ENCODE assay signal across 13 cellular contexts in genomic region chr1:163875214-163875926, GRCh38.
DNase-seq lines count a peak whose midpoint lies in the region; FAIRE-seq and TF ChIP-seq lines count a peak whose summit lies in the region.
"Had no signal": no experiment of that assay in that cellular context is flagged by ENCODE, and none has a peak within 500 bp of the region (broad histone marks: within the 10 kb centered on the region; RNA-seq: fewer than 3 reads in every experiment).

No MANE protein-coding gene starts in this region.

- H3K4me1 ChIP-seq in endothelial cell of umbilical vein (ENCODE audit: control insufficient read depth, extremely low read depth, insufficient read depth, low read length) = peaks cover 24% of the 10 kb centered on the region
- no peaks in the 10 kb centered on the region for H3K4me1 ChIP-seq in ascending aorta
- H3K4me1 ChIP-seq: Caco-2 had no signal

- peak overlapping the region in 2 of 3 experiments; percentile 4 to 15 for H3K4me3 Mint-ChIP-seq in nephron
- H3K4me3 Mint-ChIP-seq: naive B cell had no signal

- peak overlapping the region; percentile 39 to 81 (median 67) for H3K27ac Mint-ChIP-seq in nephron
- H3K27ac Mint-ChIP-seq: naive B cell had no signal

- TF ChIP-seq CTCF in endothelial cell of umbilical vein (IDR thresholded peaks at IDR 0.05; ENCODE audit: extremely low read depth in 1 of 2, insufficient read depth in 1 of 2, low read depth in 1 of 2, low read length in 2 of 2) (no peak), nephron (IDR thresholded peaks at IDR 0.05; ENCODE audit: unreplicated experiment in 3 of 3) (no peak), ascending aorta (IDR thresholded peaks at IDR 0.05) (no peak)

- peaks cover 37% of the 10 kb centered on the region for H3K4me1 Mint-ChIP-seq in nephron
- H3K4me1 Mint-ChIP-seq: naive B cell had no signal

- FAIRE-seq in endothelial cell of umbilical vein (lab: Jason Lieb, UNC) = peak; percentile 81

- POLR2A ChIA-PET in endothelial cell of umbilical vein (lab: Charles Lee) = no interaction called here

- H3K9me1 ChIP-seq in endothelial cell of umbilical vein (replicated peaks; ENCODE audit: control insufficient read depth, extremely low read depth, insufficient read depth, low read length) = no peaks in the 10 kb centered on the region

- CTCF ChIA-PET in endothelial cell of umbilical vein (lab: Charles Lee) = interaction anchor here (0.9 kb wide), 1 partner anchor 32 kb away, joined by 4 read pairs; no protein-coding TSS in a partner anchor

- TF ChIP-seq POLR2A in endothelial cell of umbilical vein (IDR thresholded peaks at IDR 0.05; ENCODE audit: low read depth, low read length) (peak; percentile 41), erythroblast (IDR thresholded peaks at IDR 0.05; ENCODE audit: low read length) (no peak)

- no peaks in the 10 kb centered on the region for H3K79me2 ChIP-seq in endothelial cell of umbilical vein (ENCODE audit: control insufficient read depth, insufficient read depth, low read length)

- H3K36me3 Mint-ChIP-seq in nephron (ENCODE audit: low read depth) = no peaks in the 10 kb centered on the region
- H3K36me3 Mint-ChIP-seq: naive B cell had no signal

- H4K20me1 ChIP-seq in endothelial cell of umbilical vein (replicated peaks; ENCODE audit: control insufficient read depth, extremely low read depth, insufficient read depth, low read length) = no peaks in the 10 kb centered on the region

- no peaks in the 10 kb centered on the region for H3K27me3 Mint-ChIP-seq in nephron (ENCODE audit: low read depth)
- H3K27me3 Mint-ChIP-seq: naive B cell had no signal

- H3K4me3 ChIP-seq in endothelial cell of umbilical vein (replicated peaks in 1 of 3; ENCODE audit: insufficient read depth in 1 of 3, low read depth in 1 of 3, low read length in 3 of 3) (no peak overlapping the region), ascending aorta (peak overlapping the region in 1 of 2 donors; percentile 7)

- BruUV-seq in endothelial cell of umbilical vein (replicated peaks; lab: Mats Ljungman, UMichigan) = TSS peak; percentile 81

- H3K4me2 ChIP-seq in endothelial cell of umbilical vein (ENCODE audit: insufficient read depth, low read length) = peak overlapping the region; percentile 50

- H3K27ac ChIP-seq in endothelial cell of umbilical vein (ENCODE audit: insufficient read depth, low read depth, low read length) (peak overlapping the region; percentile 82), ascending aorta (peak overlapping the region in 1 of 2 donors; percentile 41)

- peak overlapping the region; percentile 68 for H2AFZ ChIP-seq in endothelial cell of umbilical vein (ENCODE audit: low read depth, low read length)

- dilution Hi-C loops in endothelial cell of umbilical vein (cut with MboI; ENCODE audit: extremely low pct_ligation_motif_present, low sequenced_read_pairs) = no loop called here

- no peaks in the 10 kb centered on the region for H3K9me3 Mint-ChIP-seq in nephron

- H3K27me3 ChIP-seq in endothelial cell of umbilical vein (ENCODE audit: control insufficient read depth in 2 of 2, insufficient read depth in 2 of 2, low read length in 2 of 2) (no peaks in the 10 kb centered on the region), ascending aorta (no peaks in the 10 kb centered on the region)

- H3K36me3 ChIP-seq in endothelial cell of umbilical vein (ENCODE audit: control insufficient read depth in 2 of 2, extremely low read depth in 1 of 2, insufficient read depth in 2 of 2, low read length in 2 of 2) (no peaks in the 10 kb centered on the region), ascending aorta (no peaks in the 10 kb centered on the region)

- DNase-seq in AG08396 (ENCODE audit: low spot score) = peak; percentile 77
- peak; percentile 43 for DNase-seq in NCI-H1436 treated with DMSO at 0.1 percent for 48 hours (lab: John Stamatoyannopoulos, UW)
- DNase-seq in endothelial cell of umbilical vein (ENCODE audit: low read depth, low spot score) = peak; percentile 79
- DNase-seq in erythroblast (lab: John Stamatoyannopoulos, UW) = no peak
- no peak for DNase-seq in T-helper 9 cell
- no peak for DNase-seq in ascending aorta (ENCODE audit: low spot score in 2 of 2)
- DNase-seq in stimulated activated CD4-positive, alpha-beta T cell treated with anti-CD3 and anti-CD28 coated beads, Interleukin-4, amount 100 ng/mL, for 4 hours = no peak
- DNase-seq: activated CD4-positive, alpha-beta T cell treated with anti-CD3 and anti-CD28 coated beads, Interleukin-2, amount 50 U/mL, for 4 hours; Caco-2; naive B cell; NCI-H446 treated with DMSO at 0.1 percent for 48 hours; stimulated activated CD8-positive, alpha-beta memory T cell treated with anti-CD3 and anti-CD28 coated beads, Interleukin-4, amount 100 ng/mL, for 48 hours had no signal

- peak overlapping the region; percentile 57 for H3K9ac ChIP-seq in endothelial cell of umbilical vein (replicated peaks; ENCODE audit: extremely low read depth, insufficient read depth, low read length)

- intact Hi-C loops in endothelial cell of umbilical vein (cut with micrococcal nuclease) = loop anchor here (1.0 to 5.0 kb wide), 2 partner anchors 53 to 168 kb away; no protein-coding TSS in a partner anchor
- intact Hi-C loops in ascending aorta (cut with DNase I) = no loop called here

- no peaks in the 10 kb centered on the region for H3K9me3 ChIP-seq in endothelial cell of umbilical vein (replicated peaks; ENCODE audit: control insufficient read depth, insufficient read depth, low read length)
- H3K9me3 ChIP-seq in ascending aorta = no peaks in the 10 kb centered on the region
- H3K9me3 ChIP-seq: Caco-2 had no signal

TF ChIP-seq in endothelial cell of umbilical vein, 7 proteins besides CTCF, POLR2A, EP300 and RAD21:
- TF ChIP-seq GATA2 (IDR thresholded peaks at IDR 0.05; ENCODE audit: insufficient read depth, insufficient read length, low read depth, low read length) (peak; percentile 76), POLR2AphosphoS5 (IDR thresholded peaks at IDR 0.05; ENCODE audit: insufficient read depth, low read depth, low read length) (peak; percentile 23), JUN (IDR thresholded peaks at IDR 0.05; ENCODE audit: borderline replicate concordance, insufficient read depth, insufficient read length, low read depth) (peak; percentile 70), MAX (IDR thresholded peaks at IDR 0.05; ENCODE audit: insufficient read depth, insufficient read length) (no peak)

Comparison
In these comparisons a context has a peak if more than half of its experiments do, and no peak if none do; other contexts are left out.
1. DNase-seq: peak in AG08396 (single experiment), NCI-H1436 treated with DMSO at 0.1 percent for 48 hours (single experiment) and endothelial cell of umbilical vein (single experiment); none in erythroblast (0 of 2), T-helper 9 cell (single experiment), ascending aorta (0 of 2) and stimulated activated CD4-positive, alpha-beta T cell treated with anti-CD3 and anti-CD28 coated beads, Interleukin-4, amount 100 ng/mL, for 4 hours (0 of 2).